ENCODE assay signal across 23 cellular contexts in the genomic region with DNA sequence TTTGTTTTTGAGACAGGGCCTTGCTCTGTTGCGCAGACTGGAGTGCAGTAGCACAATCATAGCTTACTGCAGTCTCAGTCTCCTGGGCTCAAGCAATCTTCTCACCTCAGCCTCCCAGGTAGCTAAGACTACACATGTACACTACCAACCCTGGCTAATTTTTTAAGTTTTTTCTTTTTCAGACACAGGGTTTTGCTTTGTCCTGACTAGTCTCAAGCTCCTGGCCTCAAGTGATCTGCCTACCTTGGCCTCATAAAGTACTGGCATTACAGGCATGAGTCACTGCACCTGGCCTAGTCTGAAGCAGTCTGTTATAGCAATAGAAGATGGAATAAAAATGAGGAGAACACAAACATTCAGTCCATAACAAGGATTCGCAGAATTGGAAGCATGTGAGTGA.
DNase-seq lines count a peak whose midpoint lies in the region; ATAC-seq, FAIRE-seq and TF ChIP-seq lines count a peak whose summit lies in the region.
"Had no signal": no experiment of that assay in that cellular context is flagged by ENCODE, and none has a peak within 500 bp of the region (broad histone marks: within the 10 kb centered on the region; RNA-seq: fewer than 3 reads in every experiment).

No MANE protein-coding gene starts in this region.

- H2BK15ac ChIP-seq in mesenchymal stem cell (ENCODE audit: low read depth, poor library complexity, severe bottlenecking), result no peak overlapping the region

- no peak overlapping the region for H3K9ac ChIP-seq in mesenchymal stem cell (ENCODE audit: low read length)
- H3K9ac ChIP-seq: BLaER1 had no signal

- POLR2A ChIA-PET in MCF 10A (lab: Yijun Ruan, JAX), result interaction anchor here (0.6 to 1.5 kb wide), 9 partner anchors 18 to 797 kb away, joined by 3 to 5 read pairs (median 4); no protein-coding TSS in a partner anchor

- TF ChIP-seq POLR2A in breast epithelium (IDR thresholded peaks at IDR 0.05) (no peak), GM12891 (IDR thresholded peaks at IDR 0.05; ENCODE audit: low read depth, low read length) (no peak), stomach (IDR thresholded peaks at IDR 0.05) (no peak), right lobe of liver (IDR thresholded peaks at IDR 0.05) (no peak)

- no peak for FAIRE-seq in GM12891 (lab: Jason Lieb, UNC)

- H3K36me3 Mint-ChIP-seq in MCF 10A (ENCODE audit: insufficient read depth, unreplicated experiment), result no peaks in the 10 kb centered on the region
- H3K36me3 Mint-ChIP-seq: CD4-positive, alpha-beta memory T cell had no signal

- H3K4me1 ChIP-seq in breast epithelium (no peaks in the 10 kb centered on the region), left lung (no peaks in the 10 kb centered on the region), stomach (no peaks in the 10 kb centered on the region), mesenchymal stem cell (ENCODE audit: control insufficient read depth, insufficient read depth, low read depth, low read length) (peaks cover 4% of the 10 kb centered on the region), right lobe of liver (no peaks in the 10 kb centered on the region)
- H3K4me1 ChIP-seq: Peyer's patch had no signal

- DNase-seq in MCF 10A (ENCODE audit: unreplicated experiment) (peak; percentile 40), breast epithelium (ENCODE audit: low spot score in 2 of 2) (no peak), epithelial cell of prostate (ENCODE audit: low read depth, low spot score) (peak; percentile 40), left lung (no peak), GM12891 (ENCODE audit: insufficient read length, low spot score) (no peak), stomach (no peak), mesenchymal stem cell (no peak), right lobe of liver (no peak)
- DNase-seq: ACHN; CD4-positive, alpha-beta memory T cell; DMS153; GDM1; H7; HFFc6; NCI-H1092 treated with DMSO at 0.1 percent for 48 hours; NCI-H2029 treated with DMSO at 0.1 percent for 48 hours; NCI-H2171; NCI-H345; NCI-H524; NCI-H82; Peyer's patch had no signal

- no peak overlapping the region for H2BK120ac ChIP-seq in mesenchymal stem cell (ENCODE audit: low read depth, low read length)

- H3K27ac ChIP-seq in breast epithelium, result no peak overlapping the region
- H3K27ac ChIP-seq in epithelial cell of prostate, result peak overlapping the region; percentile 44
- H3K27ac ChIP-seq in left lung, result no peak overlapping the region
- no peak overlapping the region for H3K27ac ChIP-seq in stomach
- no peak overlapping the region for H3K27ac ChIP-seq in mesenchymal stem cell (ENCODE audit: low read length, poor library complexity, severe bottlenecking)
- no peak overlapping the region for H3K27ac ChIP-seq in right lobe of liver
- H3K27ac ChIP-seq: 22Rv1, BLaER1, Peyer's patch had no signal

- ATAC-seq in left lung (peak; percentile 30), right lobe of liver (no peak)

- H3K27me3 ChIP-seq in breast epithelium, result peaks cover 0 to 4% of the 10 kb centered on the region in 2 donors
- peaks cover 0 to 11% of the 10 kb centered on the region in 2 donors for H3K27me3 ChIP-seq in left lung
- H3K27me3 ChIP-seq in stomach, result no peaks in the 10 kb centered on the region
- H3K27me3 ChIP-seq in mesenchymal stem cell (ENCODE audit: control insufficient read depth in 1 of 2, insufficient read depth in 1 of 2, low read length in 2 of 2), result no peaks in the 10 kb centered on the region
- no peaks in the 10 kb centered on the region for H3K27me3 ChIP-seq in right lobe of liver
- H3K27me3 ChIP-seq: BLaER1, Peyer's patch had no signal

- H2AK5ac ChIP-seq in mesenchymal stem cell (ENCODE audit: low read length, severe bottlenecking), result no peak overlapping the region

- BruUV-seq in MCF 10A (replicated peaks; lab: Mats Ljungman, UMichigan), result no TSS peak

- no peak overlapping the region for H4K91ac ChIP-seq in mesenchymal stem cell (ENCODE audit: low read length)

- H3K4me1 Mint-ChIP-seq in MCF 10A (ENCODE audit: insufficient read depth, unreplicated experiment), result peaks cover 15% of the 10 kb centered on the region

- TF ChIP-seq CTCF in MCF 10A (IDR thresholded peaks at IDR 0.05; ENCODE audit: unreplicated experiment), result no peak
- TF ChIP-seq CTCF in breast epithelium (IDR thresholded peaks at IDR 0.05), result no peak
- no peak for TF ChIP-seq CTCF in left lung (IDR thresholded peaks at IDR 0.05)
- no peak for TF ChIP-seq CTCF in stomach (IDR thresholded peaks at IDR 0.05)
- TF ChIP-seq CTCF in right lobe of liver (IDR thresholded peaks at IDR 0.05), result no peak

- H4K8ac ChIP-seq in mesenchymal stem cell (ENCODE audit: low read length), result no peak overlapping the region

- TF ChIP-seq EP300 in stomach (IDR thresholded peaks at IDR 0.05), result no peak

- CTCF ChIA-PET in MCF 10A (lab: Yijun Ruan, JAX), result interaction anchor here (1.1 to 1.3 kb wide), 4 partner anchors 11 to 215 kb away, joined by 3 to 4 read pairs (median 4); no protein-coding TSS in a partner anchor

- H3K4me3 ChIP-seq in breast epithelium (no peak overlapping the region), left lung (no peak overlapping the region), stomach (no peak overlapping the region), mesenchymal stem cell (ENCODE audit: insufficient read depth in 1 of 2, low read depth in 1 of 2, low read length in 2 of 2) (no peak overlapping the region), right lobe of liver (no peak overlapping the region)
- H3K4me3 ChIP-seq: BLaER1, Peyer's patch had no signal

- no peak overlapping the region for H3K18ac ChIP-seq in mesenchymal stem cell (ENCODE audit: low read depth in 1 of 2, low read length in 2 of 2)

- H3K9me3 ChIP-seq in breast epithelium, result no peaks in the 10 kb centered on the region
- H3K9me3 ChIP-seq in left lung, result no peaks in the 10 kb centered on the region
- no peaks in the 10 kb centered on the region for H3K9me3 ChIP-seq in stomach
- H3K9me3 ChIP-seq in mesenchymal stem cell (ENCODE audit: control insufficient read depth, low read length), result no peaks in the 10 kb centered on the region
- no peaks in the 10 kb centered on the region for H3K9me3 ChIP-seq in right lobe of liver
- H3K9me3 ChIP-seq: BLaER1, Peyer's patch had no signal

- H3K79me1 ChIP-seq in mesenchymal stem cell (replicated peaks; ENCODE audit: low read length, poor library complexity, severe bottlenecking), result no peaks in the 10 kb centered on the region

- H3K9me3 Mint-ChIP-seq in MCF 10A (ENCODE audit: unreplicated experiment), result peaks cover 3% of the 10 kb centered on the region
- H3K9me3 Mint-ChIP-seq: CD4-positive, alpha-beta memory T cell; HFFc6 had no signal

- no peak overlapping the region for H3K4ac ChIP-seq in mesenchymal stem cell (ENCODE audit: low read depth in 1 of 2, low read length in 2 of 2)

- H3K23ac ChIP-seq in mesenchymal stem cell (ENCODE audit: low read length in 2 of 2), result no peak overlapping the region

- H3K27ac Mint-ChIP-seq in MCF 10A (ENCODE audit: low read depth, unreplicated experiment), result peak overlapping the region; percentile 29
- H3K27ac Mint-ChIP-seq: HFFc6 had no signal

- H3K36me3 ChIP-seq in breast epithelium (no peaks in the 10 kb centered on the region), left lung (no peaks in the 10 kb centered on the region), stomach (no peaks in the 10 kb centered on the region), mesenchymal stem cell (ENCODE audit: control insufficient read depth in 1 of 2, insufficient read depth in 2 of 2, low read depth in 1 of 2, low read length in 2 of 2) (no peaks in the 10 kb centered on the region), right lobe of liver (no peaks in the 10 kb centered on the region)
- H3K36me3 ChIP-seq: BLaER1, Peyer's patch had no signal

- H2AFZ ChIP-seq in mesenchymal stem cell (ENCODE audit: low read depth, low read length), result no peak overlapping the region

- no peak overlapping the region for H2BK5ac ChIP-seq in mesenchymal stem cell (ENCODE audit: low read depth, low read length, poor library complexity, severe bottlenecking)

- intact Hi-C loops in MCF 10A (cut with micrococcal nuclease) (loop anchor here (5.0 kb wide), 1 partner anchor 50 kb away; no protein-coding TSS in a partner anchor), breast epithelium (cut with DNase I; ENCODE audit: low total_unique reads) (no loop called here), left lung (cut with DNase I) (no loop called here), stomach (cut with DNase I; ENCODE audit: low total_unique reads) (no loop called here), right lobe of liver (cut with DNase I) (no loop called here)

- no peak overlapping the region for H2BK12ac ChIP-seq in mesenchymal stem cell (ENCODE audit: low read length in 2 of 2)

- no peak overlapping the region for H3K14ac ChIP-seq in mesenchymal stem cell (ENCODE audit: low read length in 2 of 2)

- H3K4me3 Mint-ChIP-seq in MCF 10A (ENCODE audit: unreplicated experiment), result no peak overlapping the region
- H3K4me3 Mint-ChIP-seq: CD4-positive, alpha-beta memory T cell; HFFc6 had no signal

- H3K27me3 Mint-ChIP-seq in MCF 10A (ENCODE audit: insufficient read depth, unreplicated experiment), result no peaks in the 10 kb centered on the region

- WGBS in stomach, 5 donors, result 92 to 98% (median 95%) methylated on average over 2 of the region's 2 CpGs
- WGBS in mesenchymal stem cell, result 86% methylated on average over 2 of the region's 2 CpGs
- 100% methylated on average over 2 of the region's 2 CpGs for WGBS in right lobe of liver (ENCODE audit: insufficient coverage, low coverage, low lambda C conversion rate, missing lambda C conversion rate)

- H3K4me2 ChIP-seq in mesenchymal stem cell (ENCODE audit: low read length, poor library complexity, severe bottlenecking), result no peak overlapping the region
- H3K4me2 ChIP-seq: BLaER1 had no signal

TF ChIP-seq in GM12891, 5 proteins besides CTCF, POLR2A, EP300 and RAD21:
- no peak for TF ChIP-seq SPI1 (IDR thresholded peaks at IDR 0.05; ENCODE audit: low read depth, low read length)
- TF ChIP-seq POLR2AphosphoS5 (IDR thresholded peaks at IDR 0.05; ENCODE audit: low read depth, low read length), result no peak
- TF ChIP-seq PAX5 (IDR thresholded peaks at IDR 0.05; ENCODE audit: insufficient read depth, low read length, severe bottlenecking), result no peak
- TF ChIP-seq TAF1 (IDR thresholded peaks at IDR 0.05; ENCODE audit: low read depth, low read length), result no peak
- TF ChIP-seq POU2F2 (IDR thresholded peaks at IDR 0.05; ENCODE audit: low read depth, low read length), result no peak

Comparison
In these comparisons a context has a peak if more than half of its experiments do, and no peak if none do; other contexts are left out.
1. DNase-seq: peak in MCF 10A (single experiment) and epithelial cell of prostate (single experiment); none in breast epithelium (0 of 2), left lung (0 of 2), GM12891 (single experiment), stomach (single experiment), mesenchymal stem cell (single experiment) and right lobe of liver (0 of 3).